11 cellular contexts compared by ENCODE assay signal in genomic region chr6:73747293-73747692, GRCh38. TPM values are rescaled to one million over a fixed set of nuclear protein-coding genes. Genes with fewer than 3 reads are reported as not detected.
DNase-seq lines count a peak whose midpoint lies in the region; ATAC-seq and TF ChIP-seq lines count a peak whose summit lies in the region.
"Had no signal": no experiment of that assay in that cellular context is flagged by ENCODE, and none has a peak within 500 bp of the region (broad histone marks: within the 10 kb centered on the region; RNA-seq: fewer than 3 reads in every experiment).

No MANE protein-coding gene starts in this region.

- no peak for TF ChIP-seq POLR2A in lower leg skin (IDR thresholded peaks at IDR 0.05)

- no peak overlapping the region for H3K4me3 Mint-ChIP-seq in activated T-helper 17 cell treated with anti-CD3 and anti-CD28 coated beads, Interleukin-2, amount 50 U/mL, for 72 hours

- TF ChIP-seq CTCF in GM12865 (IDR thresholded peaks at IDR 0.05; ENCODE audit: insufficient read depth, low read depth, low read length, missing control alignments) (no peak), lower leg skin (IDR thresholded peaks at IDR 0.05) (no peak)

- DNase-seq in GM12865 (ENCODE audit: low read depth): peak; percentile 66
- DNase-seq in COR-L47 (lab: John Stamatoyannopoulos, UW): no peak
- no peak for DNase-seq in lower leg skin (ENCODE audit: low spot score in 2 of 2)
- DNase-seq in NCI-H1930 (lab: John Stamatoyannopoulos, UW): no peak
- no peak for DNase-seq in G401 (ENCODE audit: low spot score)
- DNase-seq: activated CD4-positive, CD25-positive, alpha-beta regulatory T cell; mesendoderm; stimulated activated CD8-positive, alpha-beta memory T cell treated with anti-CD3 and anti-CD28 coated beads, Interleukin-4, amount 100 ng/mL, for 48 hours had no signal

- intact Hi-C loops in lower leg skin (cut with DNase I; ENCODE audit: low total_unique reads): no loop called here

- no peaks in the 10 kb centered on the region for H3K36me3 Mint-ChIP-seq in activated T-helper 17 cell treated with anti-CD3 and anti-CD28 coated beads, Interleukin-2, amount 50 U/mL, for 72 hours (ENCODE audit: low read depth)

- no peaks in the 10 kb centered on the region for H3K9me3 Mint-ChIP-seq in activated T-helper 17 cell treated with anti-CD3 and anti-CD28 coated beads, Interleukin-2, amount 50 U/mL, for 72 hours

- H3K27ac Mint-ChIP-seq in activated T-helper 17 cell treated with anti-CD3 and anti-CD28 coated beads, Interleukin-2, amount 50 U/mL, for 72 hours: no peak overlapping the region

- in situ Hi-C loops in G401 (cut with HindIII; ENCODE audit: low sequenced_read_pairs): no loop called here

- 78% methylated on average over 2 of the region's 2 CpGs for WGBS in lower leg skin, 2 donors

- H3K4me3 ChIP-seq in GM12865 (ENCODE audit: low read depth, low read length) (no peak overlapping the region), lower leg skin (ENCODE audit: low read depth, poor library complexity, severe bottlenecking) (no peak overlapping the region)

- H3K4me1 Mint-ChIP-seq in activated T-helper 17 cell treated with anti-CD3 and anti-CD28 coated beads, Interleukin-2, amount 50 U/mL, for 72 hours: no peaks in the 10 kb centered on the region

- H3K27me3 Mint-ChIP-seq in activated T-helper 17 cell treated with anti-CD3 and anti-CD28 coated beads, Interleukin-2, amount 50 U/mL, for 72 hours: no peaks in the 10 kb centered on the region

- ATAC-seq in GM19467 (IDR thresholded peaks at IDR 0.05; ENCODE audit: unreplicated experiment) (peak; percentile 99), HG03159 (IDR thresholded peaks at IDR 0.05; ENCODE audit: unreplicated experiment) (peak; percentile 99)
- peak; percentile 94 for ATAC-seq in activated T-helper 17 cell treated with anti-CD3 and anti-CD28 coated beads, Interleukin-2, amount 50 U/mL, for 72 hours (replicated peaks)

RNA-seq across cellular contexts. Expression of gene CD109, which starts 51.3 kb away (rescaled TPM):
- total RNA-seq in activated T-helper 17 cell treated with anti-CD3 and anti-CD28 coated beads, Interleukin-2, amount 50 U/mL, for 72 hours: 10 to 100 TPM; 10.4 to 21.5 TPM
- total RNA-seq in lower leg skin: 10 to 100 TPM; 26.1 to 51.7 (median 33.3) TPM
- 0.51 and 2.6 TPM in 2 replicates for total RNA-seq in G401 (2014; rRNA removed; shearing (Covaris generic))
